8 cellular contexts compared by ENCODE assay signal in the genomic region with DNA sequence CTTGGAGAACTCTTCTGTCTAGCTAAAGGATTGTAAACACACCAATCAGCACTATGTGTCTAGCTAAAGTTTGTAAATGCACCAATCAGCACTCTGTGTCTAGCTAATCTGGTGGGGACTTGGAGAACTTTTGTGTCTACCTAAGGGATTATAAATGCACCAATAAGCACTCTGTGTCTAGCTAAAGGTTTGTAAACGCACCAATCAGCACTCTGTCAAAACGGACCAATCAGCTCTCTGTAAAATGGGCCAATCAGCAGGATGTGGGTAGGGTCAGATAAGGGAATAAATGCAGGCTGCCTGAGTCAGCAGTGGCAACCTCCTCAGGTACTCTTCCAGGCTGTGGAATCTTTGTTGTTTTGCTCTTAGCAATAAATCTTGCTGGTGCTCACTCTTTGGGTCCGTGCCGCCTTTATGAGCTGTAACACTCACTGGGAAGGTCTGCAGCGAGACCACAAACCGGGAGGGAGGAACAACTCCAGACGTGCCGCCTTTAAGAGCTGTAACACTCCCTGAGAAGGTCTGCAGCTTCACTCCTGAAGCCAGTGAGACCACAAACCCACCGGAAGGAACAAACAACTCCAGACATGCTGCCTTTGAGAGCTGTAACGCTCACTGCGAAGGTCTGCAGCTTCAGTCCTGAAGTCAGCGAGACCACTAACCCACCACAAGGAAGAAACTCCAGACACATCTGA. TPM values are rescaled to one million over a fixed set of nuclear protein-coding genes. Genes with fewer than 3 reads are reported as not detected.
"Had no signal": no experiment of that assay in that cellular context is flagged by ENCODE, and none has a peak within 500 bp of the region (broad histone marks: within the 10 kb centered on the region; RNA-seq: fewer than 3 reads in every experiment).

No MANE protein-coding gene starts in this region.

RNA-seq across cellular contexts. Expression of a gene that starts 40.4 kb away (rescaled TPM):
- total RNA-seq: activated CD4-positive, alpha-beta T cell treated with anti-CD3 and anti-CD28 coated beads, Interleukin-2, amount 10 ng/mL, durations not matched to agents 24 days and 14 days; left lobe of liver; neural crest cell; posterior vena cava; spleen; upper lobe of right lung had no signal
- polyA plus RNA-seq: keratinocyte, lung, spleen had no signal
